In the genomic region with DNA sequence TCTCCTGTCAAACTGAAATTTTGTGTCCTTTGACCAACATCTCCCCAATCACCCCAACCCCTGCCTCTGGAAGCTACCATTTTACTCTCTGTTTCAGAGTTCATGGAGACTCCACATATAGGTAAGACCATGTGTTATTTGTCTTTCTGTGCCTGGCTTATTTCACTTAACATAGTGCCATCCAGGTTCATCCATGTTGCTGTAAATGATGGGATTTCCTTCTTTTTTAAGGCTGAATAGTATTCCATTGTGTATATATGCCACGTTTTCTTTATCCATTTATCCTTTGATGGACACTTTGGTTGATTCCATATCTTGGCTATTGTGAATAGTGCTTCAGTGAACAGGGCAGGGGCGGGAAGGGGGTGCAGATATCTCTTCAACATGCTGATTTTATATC, we compare ENCODE assay signal across 34 cellular contexts.
"Had no signal": no experiment of that assay in that cellular context is flagged by ENCODE, and none has a peak within 500 bp of the region (broad histone marks: within the 10 kb centered on the region; RNA-seq: fewer than 3 reads in every experiment).

No MANE protein-coding gene starts in this region.

- DNase-seq: Karpas-422, Kasumi-1, MG63, MM.1S, MV-4-11, NCI-H1048, NCI-H1092, NCI-H1092 treated with DMSO at 0.1 percent for 48 hours, NCI-H1105, NCI-H1105 treated with DMSO at 0.1 percent for 48 hours, NCI-H1417 treated with DMSO at 0.1 percent for 48 hours, NCI-H1436 treated with DMSO at 0.1 percent for 48 hours, NCI-H146, NCI-H1694, NCI-H1694 treated with DMSO at 0.1 percent for 48 hours, NCI-H187, NCI-H187 treated with DMSO at 0.1 percent for 48 hours, NCI-H1930, NCI-H2029, NCI-H2029 treated with DMSO at 0.1 percent for 48 hours, NCI-H2081, NCI-H2081 treated with DMSO at 0.1 percent for 48 hours, NCI-H2107, NCI-H2171, NCI-H2171 treated with DMSO at 0.1 percent for 48 hours, NCI-H2227 treated with DMSO at 0.1 percent for 48 hours, NCI-H226, NCI-H345, NCI-H446, NCI-H446 treated with DMSO at 0.1 percent for 48 hours, NCI-H510A, NCI-H510A treated with DMSO at 0.1 percent for 48 hours, NCI-H524, NCI-H524 treated with DMSO at 0.1 percent for 48 hours had no signal

- H3K4me3 ChIP-seq: MG63 had no signal

- H3K9me3 ChIP-seq: MG63 had no signal

- H3K36me3 ChIP-seq: MG63 had no signal
